8 cellular contexts compared by ENCODE assay signal in the genomic region with DNA sequence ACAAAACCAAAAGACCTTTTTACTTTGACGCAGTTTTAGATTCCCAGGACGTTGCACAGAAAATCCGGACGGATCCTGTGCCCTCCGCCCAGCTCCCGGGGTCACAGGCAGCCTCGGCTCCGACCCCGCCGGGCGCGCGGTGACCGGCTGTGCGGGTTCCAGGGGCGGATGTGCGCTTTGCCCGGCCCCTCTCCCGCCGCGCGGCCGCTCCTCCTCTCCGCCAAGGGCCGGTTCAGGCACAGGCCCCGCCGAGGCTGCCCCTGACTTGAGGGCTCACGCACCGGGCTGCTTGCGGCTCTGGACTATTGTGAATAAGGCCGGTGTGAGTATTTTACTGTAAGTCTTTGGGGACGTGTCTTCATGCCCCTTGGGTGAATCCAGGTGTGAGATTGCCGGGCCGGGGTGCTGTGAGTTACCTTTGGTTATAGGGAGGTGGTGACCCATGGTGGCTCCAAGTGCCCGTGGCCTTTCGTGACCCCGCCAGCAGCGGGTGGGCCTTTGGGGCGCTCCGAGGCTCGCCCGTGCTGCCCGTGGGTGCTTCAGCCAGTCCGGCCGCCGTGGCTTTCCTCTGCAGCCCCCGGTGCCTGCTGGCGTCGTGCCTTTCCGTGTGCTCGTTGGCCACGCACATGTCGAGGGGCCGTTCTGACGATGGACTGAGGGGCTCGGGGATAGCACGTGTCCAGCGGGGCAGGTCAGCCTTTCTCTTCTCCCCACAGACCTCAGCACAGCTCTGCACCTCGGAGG. TPM values are rescaled to one million over a fixed set of nuclear protein-coding genes. Genes with fewer than 3 reads are reported as not detected.
DNase-seq lines count a peak whose midpoint lies in the region; ATAC-seq, FAIRE-seq and TF ChIP-seq lines count a peak whose summit lies in the region.

No MANE protein-coding gene starts in this region.

- ATAC-seq in activated CD8-positive, alpha-beta memory T cell treated with anti-CD3 and anti-CD28 coated beads, Interleukin-2, amount 10 ng/mL, durations not matched to agents 7 days and 5 days, result peak; percentile 31
- peak; percentile 25 for ATAC-seq in HG03103 (IDR thresholded peaks at IDR 0.05; ENCODE audit: low read depth, unreplicated experiment)

- WGBS in suprapubic skin, result 32% methylated on average over 14 of the region's 59 CpGs

- peak overlapping the region; percentile 75 for H3K9ac ChIP-seq in adipocyte (ENCODE audit: low read length)
- peak overlapping the region; percentile 2 for H3K9ac ChIP-seq in keratinocyte (ENCODE audit: control insufficient read depth, extremely low read depth, insufficient read depth, low read length)

- H3K27ac ChIP-seq in keratinocyte (ENCODE audit: control insufficient read depth, insufficient read depth, low read length) (no peak overlapping the region), suprapubic skin (no peak overlapping the region)

- H3K79me2 ChIP-seq in keratinocyte (ENCODE audit: control insufficient read depth, insufficient read depth, low read length), result no peaks in the 10 kb centered on the region

- peak overlapping the region; percentile 79 for H3K4me3 ChIP-seq in adipocyte (ENCODE audit: low read length)
- H3K4me3 ChIP-seq in keratinocyte (ENCODE audit: control insufficient read depth in 2 of 3, extremely low read depth in 1 of 3, insufficient read depth in 2 of 3, low read depth in 1 of 3, low read length in 3 of 3), result peak overlapping the region; percentile 24 to 57 (median 29)
- peak overlapping the region; percentile 55 for H3K4me3 ChIP-seq in suprapubic skin

- H3K27me3 ChIP-seq in adipocyte (replicated peaks; ENCODE audit: control insufficient read depth, insufficient read depth, low read length) (peaks cover 20% of the 10 kb centered on the region), keratinocyte (ENCODE audit: control insufficient read depth, extremely low read depth, insufficient read depth, low read length) (peaks cover 5% of the 10 kb centered on the region), suprapubic skin (peaks cover 15% of the 10 kb centered on the region)

- peaks cover 17% of the 10 kb centered on the region for H3K9me3 ChIP-seq in adipocyte (ENCODE audit: control insufficient read depth, low read length)
- peaks cover 9% of the 10 kb centered on the region for H3K9me3 ChIP-seq in keratinocyte (ENCODE audit: control insufficient read depth, low read depth, low read length)
- no peaks in the 10 kb centered on the region for H3K9me3 ChIP-seq in suprapubic skin

- DNase-seq in activated CD8-positive, alpha-beta memory T cell treated with anti-CD3 and anti-CD28 coated beads, Interleukin-2, amount 10 ng/mL, durations not matched to agents 7 days and 5 days, result no peak
- DNase-seq in activated CD8-positive, alpha-beta memory T cell treated with anti-CD3 and anti-CD28 coated beads, Interleukin-2, amount 50 U/mL, for 4 hours, result no peak
- DNase-seq in adipocyte (ENCODE audit: low read depth) (no peak), keratinocyte (ENCODE audit: low read depth, low spot score) (no peak), suprapubic skin (ENCODE audit: low spot score in 2 of 2) (no peak), SW480 (ENCODE audit: low spot score) (no peak), frontal cortex (ENCODE audit: low spot score in 2 of 2) (no peak)

- FAIRE-seq in keratinocyte (lab: Jason Lieb, UNC) (no peak), frontal cortex (lab: Jason Lieb, UNC) (no peak)

- H3K9me3 Mint-ChIP-seq in activated CD8-positive, alpha-beta memory T cell treated with anti-CD3 and anti-CD28 coated beads, Interleukin-2, amount 10 ng/mL, durations not matched to agents 7 days and 5 days (ENCODE audit: low read depth), result peaks cover 3% of the 10 kb centered on the region

- H3K4me1 Mint-ChIP-seq in activated CD8-positive, alpha-beta memory T cell treated with anti-CD3 and anti-CD28 coated beads, Interleukin-2, amount 10 ng/mL, durations not matched to agents 7 days and 5 days, result peaks cover 40% of the 10 kb centered on the region

- H3K36me3 ChIP-seq in adipocyte (ENCODE audit: control insufficient read depth, insufficient read depth, low read length, severe bottlenecking) (no peaks in the 10 kb centered on the region), keratinocyte (ENCODE audit: control insufficient read depth in 2 of 2, extremely low read depth in 1 of 2, insufficient read depth in 2 of 2, low read length in 2 of 2) (no peaks in the 10 kb centered on the region), suprapubic skin (no peaks in the 10 kb centered on the region)

- H2AFZ ChIP-seq in keratinocyte (ENCODE audit: control insufficient read depth, low read length), result peak overlapping the region; percentile 24

- H4K20me1 ChIP-seq in keratinocyte (ENCODE audit: control insufficient read depth, extremely low read depth, insufficient read depth, low read length), result no peaks in the 10 kb centered on the region

- dilution Hi-C loops in keratinocyte (cut with MboI; ENCODE audit: extremely low pct_ligation_motif_present, low sequenced_read_pairs), result no loop called here

- peak overlapping the region; percentile 79 for H3K27ac Mint-ChIP-seq in activated CD8-positive, alpha-beta memory T cell treated with anti-CD3 and anti-CD28 coated beads, Interleukin-2, amount 10 ng/mL, durations not matched to agents 7 days and 5 days

- TF ChIP-seq EP300 in suprapubic skin (IDR thresholded peaks at IDR 0.05), result no peak

- H3K4me2 ChIP-seq in keratinocyte (ENCODE audit: control insufficient read depth, extremely low read depth, insufficient read depth, low read depth, low read length), result peak overlapping the region; percentile 79

- CTCF ChIA-PET in activated CD8-positive, alpha-beta memory T cell treated with anti-CD3 and anti-CD28 coated beads, Interleukin-2, amount 10 ng/mL, durations not matched to agents 7 days and 5 days (lab: Charles Lee), result interaction anchor here (1.2 to 1.7 kb wide), 3 partner anchors 11 to 36 kb away, joined by 3 to 13 read pairs (median 9); no protein-coding TSS in a partner anchor

- no peak for TF ChIP-seq CTCF in keratinocyte (optimal IDR thresholded peaks at IDR 0.05 in 1 of 3, IDR thresholded peaks at IDR 0.05 in 1 of 3, conservative IDR thresholded peaks at IDR 0.05 in 1 of 3; ENCODE audit: extremely low read depth in 1 of 3, insufficient read depth in 2 of 3, low read length in 3 of 3)
- no peak for TF ChIP-seq CTCF in suprapubic skin (IDR thresholded peaks at IDR 0.05)

- no peak for TF ChIP-seq POLR2A in suprapubic skin (IDR thresholded peaks at IDR 0.05)

- H3K36me3 Mint-ChIP-seq in activated CD8-positive, alpha-beta memory T cell treated with anti-CD3 and anti-CD28 coated beads, Interleukin-2, amount 10 ng/mL, durations not matched to agents 7 days and 5 days, result peaks cover 3% of the 10 kb centered on the region

- H3K4me1 ChIP-seq in adipocyte (ENCODE audit: control insufficient read depth, insufficient read depth, low read length) (peaks cover 5% of the 10 kb centered on the region), keratinocyte (ENCODE audit: control insufficient read depth, extremely low read depth, insufficient read depth, low read length) (peaks cover 3% of the 10 kb centered on the region), suprapubic skin (peaks cover 13% of the 10 kb centered on the region)

- H3K27me3 Mint-ChIP-seq in activated CD8-positive, alpha-beta memory T cell treated with anti-CD3 and anti-CD28 coated beads, Interleukin-2, amount 10 ng/mL, durations not matched to agents 7 days and 5 days, result peaks cover 6% of the 10 kb centered on the region

- H3K9me1 ChIP-seq in keratinocyte (ENCODE audit: control insufficient read depth, extremely low read depth, insufficient read depth, low read length), result no peaks in the 10 kb centered on the region

- H3K4me3 Mint-ChIP-seq in activated CD8-positive, alpha-beta memory T cell treated with anti-CD3 and anti-CD28 coated beads, Interleukin-2, amount 10 ng/mL, durations not matched to agents 7 days and 5 days, result peak overlapping the region; percentile 83

RNA-seq across cellular contexts. Expression of a gene that starts 45.9 kb away (rescaled TPM):
- total RNA-seq in activated CD8-positive, alpha-beta memory T cell treated with anti-CD3 and anti-CD28 coated beads, Interleukin-2, amount 10 ng/mL, durations not matched to agents 7 days and 5 days, result 10 to 100 TPM; 38.0 to 42.9 TPM
- 3.7 to 7.4 TPM (median 3.8 TPM) in 3 replicates for polyA plus RNA-seq in keratinocyte
- 3.8 TPM for polyA plus RNA-seq in keratinocyte (2011; ENCODE audit: low read depth)
- 4.0 and 8.6 TPM in 2 replicates for polyA plus RNA-seq in keratinocyte (2011; cell fraction: cytosol; rRNA removed)
- 6.9 and 9.7 TPM in 2 replicates for polyA plus RNA-seq in keratinocyte (2011; cell fraction: nucleus; rRNA removed)
- 13.9 and 20.1 TPM in 2 replicates for polyA plus RNA-seq in keratinocyte (2012; ENCODE audit: low replicate concordance)
- 3.2 to 15.6 TPM (median 3.9 TPM) in 3 replicates for polyA minus RNA-seq in keratinocyte
- polyA minus RNA-seq in keratinocyte (2011; cell fraction: cytosol; rRNA and poly(A)+ RNA removed), result 9.2 TPM
- polyA minus RNA-seq in keratinocyte (2011; cell fraction: nucleus; rRNA and poly(A)+ RNA removed), result 3.8 and 5.9 TPM in 2 replicates
- total RNA-seq in suprapubic skin (10 to 100 TPM; 13.9 to 20.4 (median 16.0) TPM), frontal cortex (9.0 TPM)

RNA-seq across cellular contexts. Expression of a gene that starts 46.1 kb away (rescaled TPM):
- 10 to 100 TPM; 24.4 to 30.5 TPM for total RNA-seq in activated CD8-positive, alpha-beta memory T cell treated with anti-CD3 and anti-CD28 coated beads, Interleukin-2, amount 10 ng/mL, durations not matched to agents 7 days and 5 days
- polyA plus RNA-seq in keratinocyte, result 7.4 to 11.6 TPM (median 10.1 TPM) in 3 replicates
- polyA plus RNA-seq in keratinocyte (2011; ENCODE audit: low read depth), result 4.4 TPM
- polyA plus RNA-seq in keratinocyte (2011; cell fraction: cytosol; rRNA removed), result 3.2 and 7.9 TPM in 2 replicates
- 25.0 and 31.7 TPM in 2 replicates for polyA plus RNA-seq in keratinocyte (2011; cell fraction: nucleus; rRNA removed)
- polyA plus RNA-seq in keratinocyte (2012; ENCODE audit: low replicate concordance), result 8.2 and 13.8 TPM in 2 replicates
- polyA minus RNA-seq in keratinocyte, result 7.7 to 15.2 TPM (median 8.5 TPM) in 3 replicates
- 16.7 TPM for polyA minus RNA-seq in keratinocyte (2011; cell fraction: cytosol; rRNA and poly(A)+ RNA removed)
- polyA minus RNA-seq in keratinocyte (2011; cell fraction: nucleus; rRNA and poly(A)+ RNA removed), result 11.1 and 11.7 TPM in 2 replicates
- total RNA-seq in suprapubic skin (10 to 100 TPM; 21.1 to 39.6 (median 23.7) TPM), frontal cortex (11.0 TPM)

Comparison
In these comparisons a context has a peak if more than half of its experiments do, and no peak if none do; other contexts are left out.
1. H3K4me3 ChIP-seq: peak in every context shown above with its lines; median percentile 79 in adipocyte; 55 in suprapubic skin; 29 in keratinocyte.